In genomic region chr15:64095795-64096485, GRCh38 we compare ENCODE assay signal across 1 cellular context.
TF ChIP-seq lines count a peak whose summit lies in the region.

A gene with protein sequence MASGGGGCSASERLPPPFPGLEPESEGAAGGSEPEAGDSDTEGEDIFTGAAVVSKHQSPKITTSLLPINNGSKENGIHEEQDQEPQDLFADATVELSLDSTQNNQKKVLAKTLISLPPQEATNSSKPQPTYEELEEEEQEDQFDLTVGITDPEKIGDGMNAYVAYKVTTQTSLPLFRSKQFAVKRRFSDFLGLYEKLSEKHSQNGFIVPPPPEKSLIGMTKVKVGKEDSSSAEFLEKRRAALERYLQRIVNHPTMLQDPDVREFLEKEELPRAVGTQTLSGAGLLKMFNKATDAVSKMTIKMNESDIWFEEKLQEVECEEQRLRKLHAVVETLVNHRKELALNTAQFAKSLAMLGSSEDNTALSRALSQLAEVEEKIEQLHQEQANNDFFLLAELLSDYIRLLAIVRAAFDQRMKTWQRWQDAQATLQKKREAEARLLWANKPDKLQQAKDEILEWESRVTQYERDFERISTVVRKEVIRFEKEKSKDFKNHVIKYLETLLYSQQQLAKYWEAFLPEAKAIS (plus strand): TSS chr15:64095982. CDS start chr15:64096014, 32 bp downstream.

TF ChIP-seq in HEK293, 187 proteins besides CTCF, POLR2A, EP300 and RAD21 (continued from another document and continues in another):
- TF ChIP-seq ZBTB10 (tag by site-specific recombination; IDR thresholded peaks at IDR 0.05), result peak; percentile 90
- TF ChIP-seq ZBTB49 (tag by site-specific recombination; IDR thresholded peaks at IDR 0.05; ENCODE audit: low read depth), result no peak
- TF ChIP-seq ZNF560 (tag by site-specific recombination; IDR thresholded peaks at IDR 0.05; ENCODE audit: borderline replicate concordance), result no peak
- TF ChIP-seq GLIS1 (tag by site-specific recombination; IDR thresholded peaks at IDR 0.05), result peak; percentile 67
- TF ChIP-seq KLF10 (tag by site-specific recombination; IDR thresholded peaks at IDR 0.05), result 0 out of 2 replicates have a peak, but pooled peaks have one; percentile 30
- TF ChIP-seq ZNF248 (tag by site-specific recombination; IDR thresholded peaks at IDR 0.05), result no peak
- no peak for TF ChIP-seq ZNF112 (tag by site-specific recombination; IDR thresholded peaks at IDR 0.05)
- TF ChIP-seq IKZF3 (tag by site-specific recombination; IDR thresholded peaks at IDR 0.05), result peak; percentile 35; the same call in 1 of the 2 replicates
- no peak for TF ChIP-seq ZNF26 (tag by site-specific recombination; IDR thresholded peaks at IDR 0.05)
- TF ChIP-seq, protein P1, sequence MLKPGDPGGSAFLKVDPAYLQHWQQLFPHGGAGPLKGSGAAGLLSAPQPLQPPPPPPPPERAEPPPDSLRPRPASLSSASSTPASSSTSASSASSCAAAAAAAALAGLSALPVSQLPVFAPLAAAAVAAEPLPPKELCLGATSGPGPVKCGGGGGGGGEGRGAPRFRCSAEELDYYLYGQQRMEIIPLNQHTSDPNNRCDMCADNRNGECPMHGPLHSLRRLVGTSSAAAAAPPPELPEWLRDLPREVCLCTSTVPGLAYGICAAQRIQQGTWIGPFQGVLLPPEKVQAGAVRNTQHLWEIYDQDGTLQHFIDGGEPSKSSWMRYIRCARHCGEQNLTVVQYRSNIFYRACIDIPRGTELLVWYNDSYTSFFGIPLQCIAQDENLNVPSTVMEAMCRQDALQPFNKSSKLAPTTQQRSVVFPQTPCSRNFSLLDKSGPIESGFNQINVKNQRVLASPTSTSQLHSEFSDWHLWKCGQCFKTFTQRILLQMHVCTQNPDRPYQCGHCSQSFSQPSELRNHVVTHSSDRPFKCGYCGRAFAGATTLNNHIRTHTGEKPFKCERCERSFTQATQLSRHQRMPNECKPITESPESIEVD (tag by site-specific recombination; IDR thresholded peaks at IDR 0.05), result no peak
- TF ChIP-seq ZNF561 (tag by site-specific recombination; IDR thresholded peaks at IDR 0.05; ENCODE audit: borderline replicate concordance), result peak; percentile 65; the same call in 1 of the 2 replicates
- no peak for TF ChIP-seq ZNF521 (tag by site-specific recombination; IDR thresholded peaks at IDR 0.05)
- peak; percentile 55; the same call in 1 of the 2 replicates for TF ChIP-seq ZNF2 (tag by site-specific recombination; IDR thresholded peaks at IDR 0.05)
- TF ChIP-seq, protein P2, sequence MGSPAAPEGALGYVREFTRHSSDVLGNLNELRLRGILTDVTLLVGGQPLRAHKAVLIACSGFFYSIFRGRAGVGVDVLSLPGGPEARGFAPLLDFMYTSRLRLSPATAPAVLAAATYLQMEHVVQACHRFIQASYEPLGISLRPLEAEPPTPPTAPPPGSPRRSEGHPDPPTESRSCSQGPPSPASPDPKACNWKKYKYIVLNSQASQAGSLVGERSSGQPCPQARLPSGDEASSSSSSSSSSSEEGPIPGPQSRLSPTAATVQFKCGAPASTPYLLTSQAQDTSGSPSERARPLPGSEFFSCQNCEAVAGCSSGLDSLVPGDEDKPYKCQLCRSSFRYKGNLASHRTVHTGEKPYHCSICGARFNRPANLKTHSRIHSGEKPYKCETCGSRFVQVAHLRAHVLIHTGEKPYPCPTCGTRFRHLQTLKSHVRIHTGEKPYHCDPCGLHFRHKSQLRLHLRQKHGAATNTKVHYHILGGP (tag by site-specific recombination; IDR thresholded peaks at IDR 0.05), result no peak
- no peak for TF ChIP-seq ZNF621 (tag by site-specific recombination; IDR thresholded peaks at IDR 0.05)
- no peak for TF ChIP-seq SETDB1 (IDR thresholded peaks at IDR 0.05; ENCODE audit: insufficient read length, low read length)
- TF ChIP-seq YY1 (tag by site-specific recombination; IDR thresholded peaks at IDR 0.05), result peak; percentile 91
- peak; percentile 66; the same call in 1 of the 2 replicates for TF ChIP-seq KLF1 (tag by site-specific recombination; IDR thresholded peaks at IDR 0.05)
- TF ChIP-seq ZNF121 (tag by site-specific recombination; IDR thresholded peaks at IDR 0.05), result no peak
- TF ChIP-seq ZNF585B (tag by site-specific recombination; IDR thresholded peaks at IDR 0.05), result no peak
- TF ChIP-seq ZNF266 (tag by site-specific recombination; IDR thresholded peaks at IDR 0.05; ENCODE audit: low read depth), result no peak
- TF ChIP-seq ZNF324 (tag by site-specific recombination; IDR thresholded peaks at IDR 0.05), result peak; percentile 67; the same call in 1 of the 2 replicates
- TF ChIP-seq ZNF214 (tag by site-specific recombination; IDR thresholded peaks at IDR 0.05; ENCODE audit: borderline replicate concordance), result no peak
- TF ChIP-seq ZNF785 (tag by site-specific recombination; IDR thresholded peaks at IDR 0.05), result no peak
- TF ChIP-seq GLI2 (tag by site-specific recombination; IDR thresholded peaks at IDR 0.05; ENCODE audit: borderline replicate concordance, low read depth), result no peak
- no peak for TF ChIP-seq ZNF555 (tag by site-specific recombination; conservative IDR thresholded peaks at IDR 0.05)
- no peak for TF ChIP-seq ZNF510 (tag by site-specific recombination; IDR thresholded peaks at IDR 0.05; ENCODE audit: insufficient replicate concordance)
- TF ChIP-seq ZNF133 (tag by site-specific recombination; IDR thresholded peaks at IDR 0.05), result no peak
- peak; percentile 52 for TF ChIP-seq KLF17 (tag by site-specific recombination; IDR thresholded peaks at IDR 0.05)
- no peak for TF ChIP-seq ZNF146 (tag by site-specific recombination; IDR thresholded peaks at IDR 0.05)
- no peak for TF ChIP-seq ZFP3 (tag by site-specific recombination; IDR thresholded peaks at IDR 0.05; ENCODE audit: low read depth)
- TF ChIP-seq ZNF292 (tag by site-specific recombination; IDR thresholded peaks at IDR 0.05; ENCODE audit: borderline replicate concordance, low read depth), result no peak
- no peak for TF ChIP-seq GLI4 (tag by site-specific recombination; IDR thresholded peaks at IDR 0.05)
- no peak for TF ChIP-seq ZNF23 (tag by site-specific recombination; IDR thresholded peaks at IDR 0.05; ENCODE audit: borderline replicate concordance)
- no peak for TF ChIP-seq TCF7L2 (IDR thresholded peaks at IDR 0.05; ENCODE audit: borderline replicate concordance, low read depth, low read length)
- TF ChIP-seq ZNF664 (tag by site-specific recombination; IDR thresholded peaks at IDR 0.05), result no peak
- peak; percentile 92 for TF ChIP-seq ZXDB (tag by site-specific recombination; IDR thresholded peaks at IDR 0.05)
- TF ChIP-seq ZNF639 (tag by site-specific recombination; IDR thresholded peaks at IDR 0.05), result peak; percentile 62; the same call in 1 of the 2 replicates
- TF ChIP-seq HOXC10 (CRISPR knock-in tag; IDR thresholded peaks at IDR 0.05), result no peak
- no peak for TF ChIP-seq ZNF155 (tag by site-specific recombination; IDR thresholded peaks at IDR 0.05)
- TF ChIP-seq ZNF791 (tag by site-specific recombination; IDR thresholded peaks at IDR 0.05), result no peak
- no peak for TF ChIP-seq ZNF776 (tag by site-specific recombination; IDR thresholded peaks at IDR 0.05; ENCODE audit: borderline replicate concordance)
- peak; percentile 77 for TF ChIP-seq SP7 (tag by site-specific recombination; IDR thresholded peaks at IDR 0.05)
- no peak for TF ChIP-seq ZNF202 (tag by site-specific recombination; IDR thresholded peaks at IDR 0.05; ENCODE audit: borderline replicate concordance)
- TF ChIP-seq ZNF76 (tag by site-specific recombination; IDR thresholded peaks at IDR 0.05; ENCODE audit: borderline replicate concordance, low read depth), result peak; percentile 58; the same call in 1 of the 2 replicates
- TF ChIP-seq KLF7 (tag by site-specific recombination; IDR thresholded peaks at IDR 0.05; ENCODE audit: borderline replicate concordance), result peak; percentile 36; the same call in 1 of the 2 replicates
- TF ChIP-seq ZNF48 (tag by site-specific recombination; IDR thresholded peaks at IDR 0.05), result no peak
- TF ChIP-seq, protein P3, sequence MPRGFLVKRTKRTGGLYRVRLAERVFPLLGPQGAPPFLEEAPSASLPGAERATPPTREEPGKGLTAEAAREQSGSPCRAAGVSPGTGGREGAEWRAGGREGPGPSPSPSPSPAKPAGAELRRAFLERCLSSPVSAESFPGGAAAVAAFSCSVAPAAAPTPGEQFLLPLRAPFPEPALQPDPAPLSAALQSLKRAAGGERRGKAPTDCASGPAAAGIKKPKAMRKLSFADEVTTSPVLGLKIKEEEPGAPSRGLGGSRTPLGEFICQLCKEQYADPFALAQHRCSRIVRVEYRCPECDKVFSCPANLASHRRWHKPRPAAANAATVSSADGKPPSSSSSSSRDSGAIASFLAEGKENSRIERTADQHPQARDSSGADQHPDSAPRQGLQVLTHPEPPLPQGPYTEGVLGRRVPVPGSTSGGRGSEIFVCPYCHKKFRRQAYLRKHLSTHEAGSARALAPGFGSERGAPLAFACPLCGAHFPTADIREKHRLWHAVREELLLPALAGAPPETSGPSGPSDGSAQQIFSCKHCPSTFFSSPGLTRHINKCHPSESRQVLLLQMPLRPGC (tag by site-specific recombination; IDR thresholded peaks at IDR 0.05), result no peak
- no peak for TF ChIP-seq ZNF19 (tag by site-specific recombination; IDR thresholded peaks at IDR 0.05; ENCODE audit: low read depth)
- TF ChIP-seq REPIN1 (tag by site-specific recombination; IDR thresholded peaks at IDR 0.05; ENCODE audit: low read depth), result no peak
- TF ChIP-seq ZNF473 (tag by site-specific recombination; IDR thresholded peaks at IDR 0.05), result no peak
- no peak for TF ChIP-seq ZNF184 (tag by site-specific recombination; IDR thresholded peaks at IDR 0.05)
- TF ChIP-seq KLF9 (tag by site-specific recombination; IDR thresholded peaks at IDR 0.05; ENCODE audit: low read depth), result peak; percentile 76
- TF ChIP-seq TRIM28 (IDR thresholded peaks at IDR 0.05; ENCODE audit: borderline replicate concordance, low read length), result no peak
- peak; percentile 71 for TF ChIP-seq GLIS2 (tag by site-specific recombination; IDR thresholded peaks at IDR 0.05)
- TF ChIP-seq ZNF138 (tag by site-specific recombination; IDR thresholded peaks at IDR 0.05; ENCODE audit: borderline replicate concordance), result no peak
- TF ChIP-seq ZNF830 (tag by site-specific recombination; IDR thresholded peaks at IDR 0.05; ENCODE audit: low read depth), result no peak
- TF ChIP-seq ZBTB48 (tag by site-specific recombination; IDR thresholded peaks at IDR 0.05), result peak; percentile 62
- no peak for TF ChIP-seq ZSCAN23 (tag by site-specific recombination; IDR thresholded peaks at IDR 0.05)
